ENCODE assay signal across 8 cellular contexts in the genomic region with DNA sequence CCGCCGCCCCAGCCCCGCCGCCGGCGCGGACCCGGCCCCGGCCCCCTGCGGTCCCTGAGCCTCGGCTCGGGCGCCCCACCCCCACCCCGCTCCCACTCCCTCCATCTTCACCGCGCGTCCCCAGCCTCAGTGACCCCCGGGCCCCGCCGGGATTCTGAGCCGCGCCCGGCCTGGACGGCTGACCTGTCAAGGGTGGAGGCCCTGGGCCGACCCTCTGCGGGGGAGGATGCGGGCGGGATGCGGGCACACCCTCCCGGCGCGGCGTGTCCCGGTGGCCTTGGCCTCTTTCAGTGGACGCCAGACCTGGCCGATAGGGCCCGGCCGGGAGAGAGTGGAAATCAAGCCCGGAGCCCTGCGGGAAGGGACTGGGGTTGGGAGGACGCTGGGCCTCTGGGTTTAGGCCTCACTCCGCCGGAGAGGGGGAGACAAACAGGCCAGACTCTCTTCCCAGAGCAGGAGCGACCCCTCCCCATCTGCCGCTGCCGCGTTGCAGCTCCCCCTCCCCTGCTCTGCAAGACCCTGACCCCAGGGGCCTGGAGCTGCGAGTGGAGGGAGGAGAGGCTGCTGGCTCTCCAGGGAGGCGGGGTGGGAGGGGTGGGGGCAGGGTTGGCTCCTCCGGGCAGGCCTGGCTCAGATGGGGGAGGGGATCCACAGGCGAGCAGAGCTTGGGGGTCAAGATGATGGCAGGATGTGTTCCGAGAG. TPM values are rescaled to one million over a fixed set of nuclear protein-coding genes. Genes with fewer than 3 reads are reported as not detected.
A peak's percentile ranks its signal among the peaks of the same experiment; 100 is the strongest.
DNase-seq lines count a peak whose midpoint lies in the region; ATAC-seq, FAIRE-seq and TF ChIP-seq lines count a peak whose summit lies in the region.
"Had no signal": no experiment of that assay in that cellular context is flagged by ENCODE, and none has a peak within 500 bp of the region (broad histone marks: within the 10 kb centered on the region; RNA-seq: fewer than 3 reads in every experiment).

No MANE protein-coding gene starts in this region.

- H3K79me2 ChIP-seq in mesendoderm (ENCODE audit: control insufficient read depth, insufficient read depth, low read length) = no peaks in the 10 kb centered on the region

- H3K79me1 ChIP-seq in mesendoderm (ENCODE audit: low read length) = no peaks in the 10 kb centered on the region

- TF ChIP-seq CTCF in GM10266 (IDR thresholded peaks at IDR 0.05; ENCODE audit: control insufficient read depth, insufficient read depth, low read depth, missing control alignments) = no peak

- H3K27ac ChIP-seq in mesendoderm (ENCODE audit: low read depth, low read length) = no peak overlapping the region

- no peak overlapping the region for H2BK120ac ChIP-seq in mesendoderm (ENCODE audit: low read depth, low read length)

- FAIRE-seq in frontal cortex (lab: Jason Lieb, UNC) (no peak), RCC 7860 (lab: Jason Lieb, UNC) (no peak)

- H3K23ac ChIP-seq in mesendoderm (ENCODE audit: low read length) = no peak overlapping the region

- H4K8ac ChIP-seq in mesendoderm (ENCODE audit: low read depth, low read length) = no peak overlapping the region

- no peak overlapping the region for H2AK5ac ChIP-seq in mesendoderm (ENCODE audit: low read length)

- intact Hi-C loops in sciatic nerve (cut with DNase I) = no loop called here

- no peak overlapping the region for H2BK5ac ChIP-seq in mesendoderm (ENCODE audit: low read length)

- H3K9ac ChIP-seq in NT2/D1 (ENCODE audit: insufficient read length, low read depth) (peak overlapping the region; percentile 58), mesendoderm (ENCODE audit: low read length) (no peak overlapping the region)

- DNase-seq in GM10266 (ENCODE audit: extremely low spot score) (peak; percentile 50), NT2/D1 (ENCODE audit: low read depth, low spot score) (no peak), frontal cortex (ENCODE audit: low spot score in 2 of 2) (peak; percentile 53), sciatic nerve (ENCODE audit: low spot score) (no peak), mesendoderm (no peak), RCC 7860 (ENCODE audit: low spot score) (no peak)
- DNase-seq: activated naive CD4-positive, alpha-beta T cell had no signal

- H3K27me3 ChIP-seq in NT2/D1 (ENCODE audit: insufficient read depth, insufficient read length) (no peaks in the 10 kb centered on the region), mesendoderm (ENCODE audit: insufficient read depth, low read length, poor library complexity) (peaks cover 5% of the 10 kb centered on the region)

- no peak overlapping the region for H3K56ac ChIP-seq in mesendoderm (ENCODE audit: low read length)

- H3K4me2 ChIP-seq in mesendoderm (ENCODE audit: low read length) = no peak overlapping the region

- peak overlapping the region; percentile 37 for H3K4me3 ChIP-seq in NT2/D1 (ENCODE audit: insufficient read length, low read depth)
- no peak overlapping the region for H3K4me3 ChIP-seq in mesendoderm (ENCODE audit: low read length)

- no CpG with 5 or more reads among the region's 52 CpGs for WGBS in mesendoderm (ENCODE audit: extremely low coverage, insufficient coverage, low lambda C conversion rate)

- ATAC-seq in sciatic nerve (peak; percentile 8), esophagus mucosa (no peak)

- no peak overlapping the region for H2BK15ac ChIP-seq in mesendoderm (replicated peaks; ENCODE audit: low read depth)

- no peaks in the 10 kb centered on the region for H3K9me3 ChIP-seq in NT2/D1 (ENCODE audit: insufficient read depth, low read length)

- no peak overlapping the region for H3K4ac ChIP-seq in mesendoderm (ENCODE audit: low read depth, low read length)

- H3K18ac ChIP-seq in mesendoderm (ENCODE audit: low read length) = no peak overlapping the region

- H3K4me1 ChIP-seq in NT2/D1 (ENCODE audit: insufficient read depth, insufficient read length) (peaks cover 3% of the 10 kb centered on the region), mesendoderm (ENCODE audit: control insufficient read depth, low read depth, low read length) (no peaks in the 10 kb centered on the region)

- H3K36me3 ChIP-seq in NT2/D1 (ENCODE audit: insufficient read depth, insufficient read length, low read length) = peaks cover 20% of the 10 kb centered on the region
- no peaks in the 10 kb centered on the region for H3K36me3 ChIP-seq in mesendoderm (ENCODE audit: control insufficient read depth, insufficient read depth, low read length)

- H4K5ac ChIP-seq in mesendoderm (ENCODE audit: low read length) = no peak overlapping the region

RNA-seq across cellular contexts. Expression of a gene that starts 0.5 kb away (rescaled TPM):
- total RNA-seq in frontal cortex (60.3 TPM), sciatic nerve (2.4 TPM), esophagus mucosa (2.3 TPM)
- 0.65 TPM for polyA plus RNA-seq in mesendoderm (2013, experiment 1 of 2)
- polyA plus RNA-seq in mesendoderm (2013, experiment 2 of 2) = 0.83 TPM

RNA-seq across cellular contexts. Expression of a gene that starts 18.5 kb away (rescaled TPM):
- total RNA-seq in frontal cortex = 28.1 TPM
- total RNA-seq in sciatic nerve = 73.9 TPM
- 31.4 TPM for total RNA-seq in esophagus mucosa
- 28.8 TPM for polyA plus RNA-seq in mesendoderm (2013, experiment 1 of 2)
- 29.1 TPM for polyA plus RNA-seq in mesendoderm (2013, experiment 2 of 2)

RNA-seq across cellular contexts. Expression of a gene that starts 22.9 kb away (rescaled TPM):
- total RNA-seq in frontal cortex = 5.7 TPM
- total RNA-seq in sciatic nerve = 18.2 TPM
- 12.1 TPM for total RNA-seq in esophagus mucosa
- 11.7 TPM for polyA plus RNA-seq in mesendoderm (2013, experiment 1 of 2)
- 11.4 TPM for polyA plus RNA-seq in mesendoderm (2013, experiment 2 of 2)

RNA-seq across cellular contexts. Expression of a gene that starts 26.8 kb away (rescaled TPM):
- total RNA-seq in frontal cortex (4.5 TPM), sciatic nerve (38.1 TPM), esophagus mucosa (30.1 TPM)
- polyA plus RNA-seq in mesendoderm (2013, experiment 1 of 2) = 3.3 TPM
- 3.1 TPM for polyA plus RNA-seq in mesendoderm (2013, experiment 2 of 2)

RNA-seq across cellular contexts. Expression of a gene that starts 38.4 kb away (rescaled TPM):
- total RNA-seq in frontal cortex (not detected), sciatic nerve (not detected), esophagus mucosa (not detected)
- polyA plus RNA-seq in mesendoderm (2013, experiment 1 of 2) = 0.21 TPM
- polyA plus RNA-seq in mesendoderm (2013, experiment 2 of 2) = 0.22 TPM

Comparison
In these comparisons a context has a peak if more than half of its experiments do, and no peak if none do; other contexts are left out.
1. DNase-seq: peak in GM10266 (single experiment) and frontal cortex (2 of 2); none in NT2/D1 (single experiment), sciatic nerve (single experiment), mesendoderm (single experiment) and RCC 7860 (single experiment).
2. RNA of a gene that starts 0.5 kb away (total RNA-seq): 60.3 TPM in frontal cortex (single experiment); 2.4 TPM in sciatic nerve (single experiment) and 2.3 TPM in esophagus mucosa (single experiment); every median in the first group is over 10 times any median in the second.